In genomic region chr5:17278931-17279330, GRCh38 we compare ENCODE assay signal across 1 cellular context.
TF ChIP-seq lines count a peak whose summit lies in the region.

No MANE protein-coding gene starts in this region.

TF ChIP-seq in WTC11, 78 proteins besides CTCF, POLR2A, EP300 and RAD21 (continued from another document):
- TF ChIP-seq, protein P1, sequence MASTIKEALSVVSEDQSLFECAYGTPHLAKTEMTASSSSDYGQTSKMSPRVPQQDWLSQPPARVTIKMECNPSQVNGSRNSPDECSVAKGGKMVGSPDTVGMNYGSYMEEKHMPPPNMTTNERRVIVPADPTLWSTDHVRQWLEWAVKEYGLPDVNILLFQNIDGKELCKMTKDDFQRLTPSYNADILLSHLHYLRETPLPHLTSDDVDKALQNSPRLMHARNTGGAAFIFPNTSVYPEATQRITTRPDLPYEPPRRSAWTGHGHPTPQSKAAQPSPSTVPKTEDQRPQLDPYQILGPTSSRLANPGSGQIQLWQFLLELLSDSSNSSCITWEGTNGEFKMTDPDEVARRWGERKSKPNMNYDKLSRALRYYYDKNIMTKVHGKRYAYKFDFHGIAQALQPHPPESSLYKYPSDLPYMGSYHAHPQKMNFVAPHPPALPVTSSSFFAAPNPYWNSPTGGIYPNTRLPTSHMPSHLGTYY (CRISPR knock-in tag; IDR thresholded peaks at IDR 0.05) = no peak
- TF ChIP-seq ZNF532 (CRISPR knock-in tag; IDR thresholded peaks at IDR 0.05; ENCODE audit: borderline replicate concordance) = no peak
- no peak for TF ChIP-seq ZNF232 (CRISPR knock-in tag; IDR thresholded peaks at IDR 0.05)
- TF ChIP-seq, protein P2, sequence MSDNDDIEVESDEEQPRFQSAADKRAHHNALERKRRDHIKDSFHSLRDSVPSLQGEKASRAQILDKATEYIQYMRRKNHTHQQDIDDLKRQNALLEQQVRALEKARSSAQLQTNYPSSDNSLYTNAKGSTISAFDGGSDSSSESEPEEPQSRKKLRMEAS (CRISPR knock-in tag; IDR thresholded peaks at IDR 0.05) = no peak
- TF ChIP-seq FOXP4 (CRISPR knock-in tag; IDR thresholded peaks at IDR 0.05) = no peak
- TF ChIP-seq FOXK1 (CRISPR knock-in tag; IDR thresholded peaks at IDR 0.05) = no peak
- no peak for TF ChIP-seq MYBL2 (CRISPR knock-in tag; IDR thresholded peaks at IDR 0.05)
- TF ChIP-seq E2F1 (CRISPR knock-in tag; IDR thresholded peaks at IDR 0.05) = no peak
- TF ChIP-seq GTF2I (CRISPR knock-in tag; conservative IDR thresholded peaks at IDR 0.05) = no peak
- TF ChIP-seq NFYB (CRISPR knock-in tag; conservative IDR thresholded peaks at IDR 0.05; ENCODE audit: low read depth) = no peak
